10 cellular contexts compared by ENCODE assay signal in genomic region chr4:67581208-67581857, GRCh38. TPM values are rescaled to one million over a fixed set of nuclear protein-coding genes. Genes with fewer than 3 reads are reported as not detected.
DNase-seq lines count a peak whose midpoint lies in the region; ATAC-seq lines count a peak whose summit lies in the region.
"Had no signal": no experiment of that assay in that cellular context is flagged by ENCODE, and none has a peak within 500 bp of the region (broad histone marks: within the 10 kb centered on the region; RNA-seq: fewer than 3 reads in every experiment).

No MANE protein-coding gene starts in this region.

- DNase-seq in CD1c-positive myeloid dendritic cell (ENCODE audit: extremely low spot score) (peak; percentile 44), DMS114 treated with DMSO at 0.1 percent for 48 hours (lab: John Stamatoyannopoulos, UW; ENCODE audit: unreplicated experiment) (no peak), hepatic stellate cell (ENCODE audit: low spot score) (no peak), C1 segment of cervical spinal cord (lab: John Stamatoyannopoulos, UW) (no peak), MG63 (no peak)
- no peak for DNase-seq in activated CD4-positive, alpha-beta memory T cell treated with anti-CD3 and anti-CD28 coated beads, Interleukin-2, amount 10 ng/mL, durations not matched to agents 7 days and 5 days
- DNase-seq: HCEC 1CT had no signal

- ATAC-seq in GM18873 (IDR thresholded peaks at IDR 0.05; ENCODE audit: low FRiP score, unreplicated experiment) (peak; percentile 41), HG02938 (IDR thresholded peaks at IDR 0.05; ENCODE audit: unreplicated experiment) (peak; percentile 36)
- ATAC-seq: Right ventricle myocardium inferior had no signal

- peak overlapping the region; percentile 68 for H3K27ac Mint-ChIP-seq in activated CD4-positive, alpha-beta memory T cell treated with anti-CD3 and anti-CD28 coated beads, Interleukin-2, amount 10 ng/mL, durations not matched to agents 7 days and 5 days

- peaks cover 44% of the 10 kb centered on the region for H3K36me3 Mint-ChIP-seq in activated CD4-positive, alpha-beta memory T cell treated with anti-CD3 and anti-CD28 coated beads, Interleukin-2, amount 10 ng/mL, durations not matched to agents 7 days and 5 days (ENCODE audit: low read depth)

- H3K27me3 ChIP-seq in MG63, result no peaks in the 10 kb centered on the region

- H3K4me3 Mint-ChIP-seq in activated CD4-positive, alpha-beta memory T cell treated with anti-CD3 and anti-CD28 coated beads, Interleukin-2, amount 10 ng/mL, durations not matched to agents 7 days and 5 days, result peak overlapping the region; percentile 38

- CTCF ChIA-PET in activated CD4-positive, alpha-beta memory T cell treated with anti-CD3 and anti-CD28 coated beads, Interleukin-2, amount 10 ng/mL, durations not matched to agents 7 days and 5 days (lab: Charles Lee), result interaction anchor here (0.7 to 1.3 kb wide), 3 partner anchors 8 to 165 kb away, joined by 3 to 4 read pairs (median 3); no protein-coding TSS in a partner anchor

- H3K4me1 Mint-ChIP-seq in activated CD4-positive, alpha-beta memory T cell treated with anti-CD3 and anti-CD28 coated beads, Interleukin-2, amount 10 ng/mL, durations not matched to agents 7 days and 5 days, result peaks cover 21% of the 10 kb centered on the region

- no peak overlapping the region for H3K4me3 ChIP-seq in MG63

- no peaks in the 10 kb centered on the region for H3K9me3 ChIP-seq in MG63

- no peaks in the 10 kb centered on the region for H3K36me3 ChIP-seq in MG63

- H3K9me3 Mint-ChIP-seq in activated CD4-positive, alpha-beta memory T cell treated with anti-CD3 and anti-CD28 coated beads, Interleukin-2, amount 10 ng/mL, durations not matched to agents 7 days and 5 days, result no peaks in the 10 kb centered on the region

- POLR2A ChIA-PET in activated CD4-positive, alpha-beta memory T cell treated with anti-CD3 and anti-CD28 coated beads, Interleukin-2, amount 10 ng/mL, durations not matched to agents 7 days and 5 days (lab: Charles Lee), result interaction anchor here (0.7 to 1.6 kb wide), 2 partner anchors 37 to 119 kb away, joined by 3 to 4 read pairs; partner anchors contain the start of gene UBA6

- no peaks in the 10 kb centered on the region for H3K27me3 Mint-ChIP-seq in activated CD4-positive, alpha-beta memory T cell treated with anti-CD3 and anti-CD28 coated beads, Interleukin-2, amount 10 ng/mL, durations not matched to agents 7 days and 5 days

RNA-seq across cellular contexts. Expression of gene STAP1, which starts 22.8 kb away (rescaled TPM):
- total RNA-seq in activated CD4-positive, alpha-beta memory T cell treated with anti-CD3 and anti-CD28 coated beads, Interleukin-2, amount 10 ng/mL, durations not matched to agents 7 days and 5 days, result 10 to 100 TPM; 29.5 to 30.9 TPM
- total RNA-seq in MG63 (2014; rRNA removed; shearing (Covaris generic); ENCODE audit: low replicate concordance), result not detected in 2 replicates
- total RNA-seq: Right ventricle myocardium inferior had no signal

RNA-seq across cellular contexts. Expression of gene CENPC, which starts 36.0 kb away (rescaled TPM):
- total RNA-seq in activated CD4-positive, alpha-beta memory T cell treated with anti-CD3 and anti-CD28 coated beads, Interleukin-2, amount 10 ng/mL, durations not matched to agents 7 days and 5 days, result 10 to 100 TPM; 36.4 to 36.7 TPM
- 4.3 and 6.8 TPM in 2 replicates for total RNA-seq in MG63 (2014; rRNA removed; shearing (Covaris generic); ENCODE audit: low replicate concordance)

Comparison
In these comparisons a context has a peak if more than half of its experiments do, and no peak if none do; other contexts are left out.
1. RNA of gene STAP1, which starts 22.8 kb away (total RNA-seq): 29.5 to 30.9 TPM in activated CD4-positive, alpha-beta memory T cell treated with anti-CD3 and anti-CD28 coated beads, Interleukin-2, amount 10 ng/mL, durations not matched to agents 7 days and 5 days; not detected in MG63; every median in the first group is over 10 times any median in the second.